ENCODE assay signal across 8 cellular contexts in the genomic region with DNA sequence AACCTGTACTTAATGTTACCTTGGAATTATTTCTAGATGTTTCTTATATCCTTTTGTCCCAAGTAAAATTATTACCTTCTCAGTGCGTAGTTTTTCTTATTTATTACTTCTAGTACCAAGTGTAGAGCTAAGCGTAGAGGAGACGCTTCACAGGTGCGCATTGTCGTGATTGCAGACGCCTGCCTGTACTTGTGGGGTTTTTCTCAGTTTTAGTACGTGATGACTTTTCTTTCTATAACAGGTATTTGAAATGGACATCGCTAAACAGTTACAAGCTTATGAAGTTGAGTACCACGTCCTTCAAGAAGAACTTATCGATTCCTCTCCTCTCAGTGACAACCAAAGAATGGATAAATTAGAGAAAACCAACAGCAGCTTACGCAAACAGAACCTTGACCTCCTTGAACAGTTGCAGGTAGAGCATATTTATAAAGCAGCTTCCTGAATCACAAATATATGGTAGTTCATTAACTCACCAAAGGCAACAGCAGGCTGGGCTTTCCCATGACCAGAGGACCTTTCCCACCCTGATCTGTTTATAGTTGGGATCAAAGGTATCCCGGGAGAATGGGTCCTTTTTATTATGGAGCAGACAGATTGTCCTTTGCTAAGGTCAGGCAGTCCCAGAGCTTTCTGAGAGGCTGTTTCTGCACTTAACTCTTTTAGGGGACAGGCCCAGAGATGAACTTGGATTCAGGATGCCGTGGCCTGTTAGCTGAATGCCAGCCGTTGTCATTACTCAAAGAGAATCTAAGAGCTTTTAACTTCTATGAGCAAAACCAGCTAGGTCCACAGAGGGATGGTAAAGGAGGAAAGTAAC.
DNase-seq lines count a peak whose midpoint lies in the region; ATAC-seq and TF ChIP-seq lines count a peak whose summit lies in the region.
"Had no signal": no experiment of that assay in that cellular context is flagged by ENCODE, and none has a peak within 500 bp of the region (broad histone marks: within the 10 kb centered on the region; RNA-seq: fewer than 3 reads in every experiment).

No MANE protein-coding gene starts in this region.

- no peaks in the 10 kb centered on the region; the same call in 1 of the 2 replicates for H3K36me3 ChIP-seq in MM.1S (replicated peaks; ENCODE audit: insufficient read depth, low read length)
- H3K36me3 ChIP-seq in rectal smooth muscle tissue (ENCODE audit: control insufficient read depth, insufficient read depth, low read length) = peaks cover 6% of the 10 kb centered on the region

- H3K9me3 ChIP-seq in MM.1S (replicated peaks; ENCODE audit: insufficient read depth, low read length) = no peaks in the 10 kb centered on the region

- H3K4me1 ChIP-seq in MM.1S (ENCODE audit: low read length) (peaks cover 59% of the 10 kb centered on the region), foreskin keratinocyte (peaks cover 29% of the 10 kb centered on the region), rectal smooth muscle tissue (ENCODE audit: control insufficient read depth, insufficient read depth, low read length) (peaks cover 43% of the 10 kb centered on the region)

- no peaks in the 10 kb centered on the region for H3K9me2 ChIP-seq in MM.1S (replicated peaks; ENCODE audit: insufficient read depth, low read length)

- H3K9ac ChIP-seq in MM.1S (ENCODE audit: low read length) = peak overlapping the region; percentile 75
- H3K9ac ChIP-seq in rectal smooth muscle tissue (ENCODE audit: low read length) = no peak overlapping the region

- peaks cover 52% of the 10 kb centered on the region for H3F3A ChIP-seq in MM.1S (ENCODE audit: insufficient read depth, low read length)

- peak overlapping the region; percentile 8; the same call in 1 of the 2 replicates for H3K4me3 ChIP-seq in GM08714 (ENCODE audit: low read length)
- peak overlapping the region; percentile 27; the same call in 1 of the 2 replicates for H3K4me3 ChIP-seq in MM.1S (ENCODE audit: low read length)
- H3K4me3 ChIP-seq in rectal smooth muscle tissue (ENCODE audit: low read length) = no peak overlapping the region

- H3K4me2 ChIP-seq in MM.1S (ENCODE audit: low read depth, low read length) = peak overlapping the region; percentile 75

- DNase-seq in MM.1S (peak; percentile 74), foreskin keratinocyte (no peak), iPS-NIHi11 (ENCODE audit: low spot score) (no peak), T1000 (lab: John Stamatoyannopoulos, UW) (no peak)
- no peak for DNase-seq in stimulated activated CD4-positive, alpha-beta T cell treated with anti-CD3 and anti-CD28 coated beads, Interleukin-4, amount 100 ng/mL, for 4 hours

- no peak for TF ChIP-seq CTCF in MM.1S (IDR thresholded peaks at IDR 0.05; ENCODE audit: low read length)
- no peak for TF ChIP-seq CTCF in foreskin keratinocyte (conservative IDR thresholded peaks at IDR 0.05)

- ATAC-seq in foreskin keratinocyte = no peak

- peak overlapping the region; percentile 93 for H3K27ac ChIP-seq in MM.1S (ENCODE audit: low read length)
- H3K27ac ChIP-seq in foreskin keratinocyte = peak overlapping the region; percentile 100
- peak overlapping the region; percentile 83 for H3K27ac ChIP-seq in rectal smooth muscle tissue (ENCODE audit: low read depth, low read length)
- H3K27ac ChIP-seq: VCaP had no signal

- peak overlapping the region; percentile 16; the same call in 1 of the 2 replicates for H2AFZ ChIP-seq in MM.1S (ENCODE audit: low read length)

- H3K27me3 ChIP-seq in MM.1S (replicated peaks; ENCODE audit: insufficient read depth, low read length) = no peaks in the 10 kb centered on the region
- H3K27me3 ChIP-seq in foreskin keratinocyte = no peaks in the 10 kb centered on the region
- no peaks in the 10 kb centered on the region for H3K27me3 ChIP-seq in rectal smooth muscle tissue (ENCODE audit: control insufficient read depth, insufficient read depth, low read length)

- H3K79me2 ChIP-seq in MM.1S (ENCODE audit: low read length) = 0 out of 2 replicates have a peak, but pooled peaks cover 6% of the 10 kb centered on the region

- no peaks in the 10 kb centered on the region for H4K20me1 ChIP-seq in MM.1S (ENCODE audit: insufficient read depth, low read length)
